In genomic region chr19:48624067-48624594, GRCh38 we compare ENCODE assay signal across 8 cellular contexts. TPM values are rescaled to one million over a fixed set of nuclear protein-coding genes. Genes with fewer than 3 reads are reported as not detected.
DNase-seq lines count a peak whose midpoint lies in the region; ATAC-seq and TF ChIP-seq lines count a peak whose summit lies in the region.

No MANE protein-coding gene starts in this region.

- DNase-seq in CD8-positive, alpha-beta T cell = peak; percentile 87 to 97 (median 94)
- DNase-seq in RPMI8226 = peak; percentile 79
- DNase-seq in activated gamma-delta T cell (lab: John Stamatoyannopoulos, UW) = peak; percentile 87
- peak; percentile 98 for DNase-seq in fibroblast of pulmonary artery (ENCODE audit: low read depth)
- peak; percentile 97 for DNase-seq in stimulated activated naive CD4-positive, alpha-beta T cell treated with Interleukin-2 at 50 U/mL for 16 hours (lab: John Stamatoyannopoulos, UW)

- no peak for TF ChIP-seq CTCF in CD8-positive, alpha-beta T cell (IDR thresholded peaks at IDR 0.05)
- TF ChIP-seq CTCF in fibroblast of pulmonary artery (IDR thresholded peaks at IDR 0.05; ENCODE audit: low read length, missing control alignments) (no peak), nephron (IDR thresholded peaks at IDR 0.05; ENCODE audit: unreplicated experiment in 3 of 3) (no peak)

- POLR2A ChIA-PET in CD8-positive, alpha-beta T cell (lab: Charles Lee) = interaction anchor here (1.2 to 6.1 kb wide), 4 partner anchors 8 to 154 kb away, joined by 3 to 78 read pairs (median 8); partner anchors contain the start of genes CA11 and DBP

- no peaks in the 10 kb centered on the region for H3K27me3 ChIP-seq in CD8-positive, alpha-beta T cell (ENCODE audit: insufficient read depth, low read length)

- H3K27ac Mint-ChIP-seq in CD8-positive, alpha-beta T cell = peak overlapping the region; percentile 95
- H3K27ac Mint-ChIP-seq in nephron = peak overlapping the region; percentile 91 to 99 (median 99)

- ATAC-seq in CD8-positive, alpha-beta T cell = peak; percentile 74
- ATAC-seq in GM21381 (IDR thresholded peaks at IDR 0.05; ENCODE audit: unreplicated experiment) = peak; percentile 54

- CTCF ChIA-PET in CD8-positive, alpha-beta T cell (lab: Charles Lee) = interaction anchor here (1.2 to 1.7 kb wide), 2 partner anchors 22 to 218 kb away, joined by 3 to 5 read pairs; partner anchors contain the start of gene CA11

- H3K4me1 Mint-ChIP-seq in CD8-positive, alpha-beta T cell (ENCODE audit: low read depth) = peaks cover 48% of the 10 kb centered on the region
- H3K4me1 Mint-ChIP-seq in nephron = peaks cover 37% of the 10 kb centered on the region

- peaks cover 27% of the 10 kb centered on the region for H3K4me1 ChIP-seq in CD8-positive, alpha-beta T cell (ENCODE audit: insufficient read depth, low read length)

- H3K27me3 Mint-ChIP-seq in CD8-positive, alpha-beta T cell (ENCODE audit: low read depth) = no peaks in the 10 kb centered on the region
- H3K27me3 Mint-ChIP-seq in nephron (ENCODE audit: low read depth) = no peaks in the 10 kb centered on the region

- intact Hi-C loops in CD8-positive, alpha-beta T cell (cut with DNase I, micrococcal nuclease) = loop anchor here in 1 of 2 experiments (1.0 kb wide), 1 partner anchor 13 kb away; the partner anchor contains the start of gene DBP

- no peak for TF ChIP-seq RAD21 in Ishikawa (IDR thresholded peaks at IDR 0.05; ENCODE audit: low read depth)

- peak overlapping the region; percentile 36 for H3K4me3 ChIP-seq in CD8-positive, alpha-beta T cell (ENCODE audit: low read depth, low read length)
- peak overlapping the region; percentile 64 for H3K4me3 ChIP-seq in fibroblast of pulmonary artery (replicated peaks; ENCODE audit: low read depth, low read length)

- TF ChIP-seq EP300 in Ishikawa (IDR thresholded peaks at IDR 0.05; ENCODE audit: borderline replicate concordance) = no peak

- no peaks in the 10 kb centered on the region for H3K9me3 Mint-ChIP-seq in CD8-positive, alpha-beta T cell
- no peaks in the 10 kb centered on the region for H3K9me3 Mint-ChIP-seq in nephron

- peak overlapping the region; percentile 16 for H3K27ac ChIP-seq in CD8-positive, alpha-beta T cell (ENCODE audit: low read depth, low read length)

- H3K4me3 Mint-ChIP-seq in CD8-positive, alpha-beta T cell = peak overlapping the region; percentile 88
- peak overlapping the region; percentile 87 to 90 (median 88) for H3K4me3 Mint-ChIP-seq in nephron

- peaks cover 30% of the 10 kb centered on the region for H3K36me3 Mint-ChIP-seq in CD8-positive, alpha-beta T cell
- H3K36me3 Mint-ChIP-seq in nephron (ENCODE audit: low read depth) = no peaks in the 10 kb centered on the region

- H3K9me3 ChIP-seq in CD8-positive, alpha-beta T cell (ENCODE audit: low read length) = no peaks in the 10 kb centered on the region

- no peaks in the 10 kb centered on the region for H3K36me3 ChIP-seq in CD8-positive, alpha-beta T cell (ENCODE audit: insufficient read depth, low read length)

TF ChIP-seq in Ishikawa, 13 proteins besides CTCF, POLR2A, EP300 and RAD21:
- TF ChIP-seq TCF12 (IDR thresholded peaks at IDR 0.05; ENCODE audit: low read depth) = no peak
- peak; percentile 68 for TF ChIP-seq MAX (IDR thresholded peaks at IDR 0.05)
- no peak for TF ChIP-seq TEAD4 (IDR thresholded peaks at IDR 0.05)
- TF ChIP-seq CEBPB (IDR thresholded peaks at IDR 0.05) = no peak
- TF ChIP-seq USF1 (IDR thresholded peaks at IDR 0.05) = no peak
- no peak for TF ChIP-seq NFIC (IDR thresholded peaks at IDR 0.05)
- TF ChIP-seq EGR1 (IDR thresholded peaks at IDR 0.05) = peak; percentile 91
- TF ChIP-seq REST (IDR thresholded peaks at IDR 0.05; ENCODE audit: low read depth) = no peak
- no peak for TF ChIP-seq TAF1 (IDR thresholded peaks at IDR 0.05; ENCODE audit: low read depth)
- TF ChIP-seq YY1 (IDR thresholded peaks at IDR 0.05; ENCODE audit: low read depth) = peak; percentile 100
- peak; percentile 37; the same call in 1 of the 2 replicates for TF ChIP-seq CREB1 (IDR thresholded peaks at IDR 0.05; ENCODE audit: low read depth)
- TF ChIP-seq ZBTB7A (IDR thresholded peaks at IDR 0.05; ENCODE audit: low read depth) = peak; percentile 68; the same call in 1 of the 2 replicates
- TF ChIP-seq FOXM1 (IDR thresholded peaks at IDR 0.05; ENCODE audit: borderline replicate concordance, low read depth) = no peak

RNA-seq across cellular contexts. Expression of gene SPHK2, which starts 4.8 kb away (rescaled TPM):
- total RNA-seq in CD8-positive, alpha-beta T cell = 10 to 100 TPM; 15.6 to 17.6 TPM

RNA-seq across cellular contexts. Expression of gene RPL18, which starts 5.2 kb away (rescaled TPM):
- total RNA-seq in CD8-positive, alpha-beta T cell = 1,000 to 10,000 TPM; 2,604 to 2,657 TPM

RNA-seq across cellular contexts. Expression of gene FAM83E, which starts 9.3 kb away (rescaled TPM):
- total RNA-seq in CD8-positive, alpha-beta T cell = 1 to 10 TPM; 2.5 to 3.1 TPM

RNA-seq across cellular contexts. Expression of gene DBP, which starts 13.0 kb away (rescaled TPM):
- 10 to 100 TPM; 24.8 to 25.6 TPM for total RNA-seq in CD8-positive, alpha-beta T cell

RNA-seq across cellular contexts. Expression of gene SPACA4, which starts 17.6 kb away (rescaled TPM):
- not detected for total RNA-seq in CD8-positive, alpha-beta T cell

Comparison
In these comparisons a context has a peak if more than half of its experiments do, and no peak if none do; other contexts are left out.
1. Peak in every context shown above with its lines: DNase-seq, ATAC-seq, H3K4me3 ChIP-seq and H3K27ac ChIP-seq.